ENCODE assay signal across 8 cellular contexts in the genomic region with DNA sequence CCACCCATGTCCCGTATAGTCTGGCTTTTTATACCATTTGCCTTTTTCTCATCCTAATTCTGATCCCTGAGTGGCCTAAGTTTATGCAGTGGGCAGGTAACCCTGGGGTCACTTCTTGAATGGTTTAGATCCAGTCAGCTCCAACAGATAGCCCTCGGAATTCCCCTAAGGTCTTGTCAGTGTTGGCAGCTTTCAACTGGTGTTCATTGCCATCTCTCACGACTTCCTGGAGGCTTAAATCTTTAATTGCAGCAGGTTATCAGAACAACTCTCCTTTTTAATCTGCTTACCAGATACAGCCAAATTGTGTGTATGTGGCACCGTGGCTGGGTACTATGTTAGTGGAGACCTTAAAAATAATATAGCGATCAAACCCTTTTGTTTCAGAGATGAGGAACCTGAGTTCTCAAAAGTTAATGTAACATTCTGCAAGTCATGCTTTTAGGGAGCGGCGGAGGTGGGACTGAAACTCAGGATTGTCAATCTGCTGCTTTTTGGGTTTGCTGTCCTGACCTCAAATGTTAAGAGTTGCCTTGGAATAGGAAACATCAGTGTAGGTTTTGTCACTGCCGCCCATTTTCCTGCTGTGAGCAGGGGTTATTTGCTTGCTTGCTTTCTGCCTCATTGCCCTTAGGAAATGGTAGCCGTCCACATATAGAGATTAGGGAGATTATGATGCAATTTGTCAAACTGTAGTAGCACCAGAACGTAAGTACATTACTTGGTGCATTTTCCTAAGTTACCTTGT. TPM values are rescaled to one million over a fixed set of nuclear protein-coding genes. Genes with fewer than 3 reads are reported as not detected.
A peak's percentile ranks its signal among the peaks of the same experiment; 100 is the strongest.
DNase-seq lines count a peak whose midpoint lies in the region; ATAC-seq and TF ChIP-seq lines count a peak whose summit lies in the region.

No MANE protein-coding gene starts in this region.

- no TSS peak for BruUV-seq in PC-3 (replicated peaks; lab: Mats Ljungman, UMichigan)

- H3K4me1 ChIP-seq in PC-3 (ENCODE audit: insufficient read depth, low read length): peaks cover 31% of the 10 kb centered on the region

- H3K27me3 Mint-ChIP-seq in activated CD4-positive, alpha-beta T cell treated with anti-CD3 and anti-CD28 coated beads, Interleukin-2, amount 10 ng/mL, durations not matched to agents 7 days and 5 days: no peaks in the 10 kb centered on the region
- H3K27me3 Mint-ChIP-seq in HFFc6 (ENCODE audit: insufficient read depth): peaks cover 2% of the 10 kb centered on the region
- no peaks in the 10 kb centered on the region for H3K27me3 Mint-ChIP-seq in dendritic cell treated with granulocyte-macrophage colony-stimulating factor and Interleukin-4, amounts not matched to agents 40 ng/mL and 50 ng/mL, for 4 days
- H3K27me3 Mint-ChIP-seq in naive thymus-derived CD8-positive, alpha-beta T cell: peaks cover 0 to 2% (median 0%) of the 10 kb centered on the region in 5 donors

- intact Hi-C loops in PC-3 (cut with micrococcal nuclease): loop anchor here (5.0 to 10.0 kb wide), 3 partner anchors 111 to 203 kb away; a partner anchor contains a TSS
- intact Hi-C loops in dendritic cell treated with granulocyte-macrophage colony-stimulating factor and Interleukin-4, amounts not matched to agents 40 ng/mL and 50 ng/mL, for 4 days (cut with micrococcal nuclease): loop anchor here (1.0 to 10.0 kb wide), 5 partner anchors 17 to 636 kb away; a partner anchor contains a TSS

- peak overlapping the region; percentile 71 for H3K27ac ChIP-seq in PC-3 (ENCODE audit: low read length)

- peak overlapping the region; percentile 88 for H3K9ac ChIP-seq in PC-3 (ENCODE audit: low read length)

- H3K79me2 ChIP-seq in PC-3 (ENCODE audit: low read length): peaks cover 55% of the 10 kb centered on the region

- peak; percentile 7 for ATAC-seq in PC-3
- ATAC-seq in naive thymus-derived CD8-positive, alpha-beta T cell: peak; percentile 2 to 27

- peak; percentile 16 for DNase-seq in activated CD4-positive, alpha-beta T cell treated with anti-CD3 and anti-CD28 coated beads, Interleukin-2, amount 10 ng/mL, durations not matched to agents 7 days and 5 days
- DNase-seq in activated CD4-positive, alpha-beta T cell treated with anti-CD3 and anti-CD28 coated beads for 1 hour: no peak
- no peak for DNase-seq in HFFc6
- DNase-seq in PC-3: no peak
- peak in 2 of 10 donors; percentile 12 to 33 for DNase-seq in naive thymus-derived CD8-positive, alpha-beta T cell
- no peak for DNase-seq in putamen (ENCODE audit: low spot score)
- no peak for DNase-seq in GM19238 (ENCODE audit: insufficient read length, low spot score)

- peak overlapping the region; percentile 81 for H3K4me2 ChIP-seq in PC-3 (ENCODE audit: low read length)

- peaks cover 35% of the 10 kb centered on the region for H3K36me3 Mint-ChIP-seq in activated CD4-positive, alpha-beta T cell treated with anti-CD3 and anti-CD28 coated beads, Interleukin-2, amount 10 ng/mL, durations not matched to agents 7 days and 5 days (ENCODE audit: low read depth)
- peaks cover 22% of the 10 kb centered on the region for H3K36me3 Mint-ChIP-seq in HFFc6 (ENCODE audit: low read depth)
- H3K36me3 Mint-ChIP-seq in dendritic cell treated with granulocyte-macrophage colony-stimulating factor and Interleukin-4, amounts not matched to agents 40 ng/mL and 50 ng/mL, for 4 days (ENCODE audit: low read depth): peaks cover 49% of the 10 kb centered on the region
- peaks cover 0 to 36% (median 4%) of the 10 kb centered on the region in 3 donors for H3K36me3 Mint-ChIP-seq in naive thymus-derived CD8-positive, alpha-beta T cell

- H2AFZ ChIP-seq in PC-3 (ENCODE audit: low read length): peak overlapping the region; percentile 96

- H3F3A ChIP-seq in PC-3 (ENCODE audit: low read length, unreplicated experiment): no peaks in the 10 kb centered on the region

- H3K4me3 ChIP-seq in PC-3 (ENCODE audit: low read length): peak overlapping the region; percentile 81

- POLR2A ChIA-PET in activated CD4-positive, alpha-beta T cell treated with anti-CD3 and anti-CD28 coated beads, Interleukin-2, amount 10 ng/mL, durations not matched to agents 7 days and 5 days (lab: Charles Lee): interaction anchor here (0.7 kb wide), 1 partner anchor 113 kb away, joined by 3 read pairs; no protein-coding TSS in a partner anchor
- POLR2A ChIA-PET in PC-3 (lab: Charles Lee; ENCODE audit: unreplicated experiment): no interaction called here
- POLR2A ChIA-PET in naive thymus-derived CD8-positive, alpha-beta T cell (lab: Charles Lee): interaction anchor here (2.1 to 3.2 kb wide), 3 partner anchors 148 to 1607 kb away, joined by 6 to 32 read pairs (median 13); a partner anchor contains a TSS

- no peaks in the 10 kb centered on the region for H3K27me3 ChIP-seq in PC-3 (ENCODE audit: low read length)

- no peaks in the 10 kb centered on the region for H3K9me3 ChIP-seq in PC-3 (ENCODE audit: low read length)

- peaks cover 5% of the 10 kb centered on the region for H3K9me3 Mint-ChIP-seq in activated CD4-positive, alpha-beta T cell treated with anti-CD3 and anti-CD28 coated beads, Interleukin-2, amount 10 ng/mL, durations not matched to agents 7 days and 5 days
- H3K9me3 Mint-ChIP-seq in HFFc6: no peaks in the 10 kb centered on the region; the same call in 1 of the 2 replicates
- H3K9me3 Mint-ChIP-seq in dendritic cell treated with granulocyte-macrophage colony-stimulating factor and Interleukin-4, amounts not matched to agents 40 ng/mL and 50 ng/mL, for 4 days: no peaks in the 10 kb centered on the region
- H3K9me3 Mint-ChIP-seq in naive thymus-derived CD8-positive, alpha-beta T cell: no peaks in the 10 kb centered on the region

- peaks cover 12% of the 10 kb centered on the region; the same call in 1 of the 2 replicates for H3K36me3 ChIP-seq in PC-3 (ENCODE audit: low read depth, low read length)

- H4K20me1 ChIP-seq in PC-3 (ENCODE audit: low read length): peaks cover 14% of the 10 kb centered on the region

- peak overlapping the region; percentile 98 for H3K27ac Mint-ChIP-seq in activated CD4-positive, alpha-beta T cell treated with anti-CD3 and anti-CD28 coated beads, Interleukin-2, amount 10 ng/mL, durations not matched to agents 7 days and 5 days
- H3K27ac Mint-ChIP-seq in HFFc6: peak overlapping the region; percentile 96
- H3K27ac Mint-ChIP-seq in dendritic cell treated with granulocyte-macrophage colony-stimulating factor and Interleukin-4, amounts not matched to agents 40 ng/mL and 50 ng/mL, for 4 days: peak overlapping the region; percentile 95
- peak overlapping the region; percentile 94 to 100 (median 99) for H3K27ac Mint-ChIP-seq in naive thymus-derived CD8-positive, alpha-beta T cell

- peak overlapping the region; percentile 96 for H3K4me3 Mint-ChIP-seq in activated CD4-positive, alpha-beta T cell treated with anti-CD3 and anti-CD28 coated beads, Interleukin-2, amount 10 ng/mL, durations not matched to agents 7 days and 5 days
- H3K4me3 Mint-ChIP-seq in HFFc6: peak overlapping the region; percentile 91
- peak overlapping the region; percentile 84 for H3K4me3 Mint-ChIP-seq in dendritic cell treated with granulocyte-macrophage colony-stimulating factor and Interleukin-4, amounts not matched to agents 40 ng/mL and 50 ng/mL, for 4 days
- H3K4me3 Mint-ChIP-seq in naive thymus-derived CD8-positive, alpha-beta T cell: peak overlapping the region; percentile 95 to 100 (median 97)

- peaks cover 48% of the 10 kb centered on the region for H3K4me1 Mint-ChIP-seq in activated CD4-positive, alpha-beta T cell treated with anti-CD3 and anti-CD28 coated beads, Interleukin-2, amount 10 ng/mL, durations not matched to agents 7 days and 5 days
- peaks cover 42% of the 10 kb centered on the region for H3K4me1 Mint-ChIP-seq in HFFc6 (ENCODE audit: low read depth)
- H3K4me1 Mint-ChIP-seq in dendritic cell treated with granulocyte-macrophage colony-stimulating factor and Interleukin-4, amounts not matched to agents 40 ng/mL and 50 ng/mL, for 4 days (ENCODE audit: low read depth): peaks cover 20% of the 10 kb centered on the region
- H3K4me1 Mint-ChIP-seq in naive thymus-derived CD8-positive, alpha-beta T cell: peaks cover 31 to 61% (median 58%) of the 10 kb centered on the region in 4 donors

- H3K9me2 ChIP-seq in PC-3 (replicated peaks; ENCODE audit: low read length): no peaks in the 10 kb centered on the region

- CTCF ChIA-PET in activated CD4-positive, alpha-beta T cell treated with anti-CD3 and anti-CD28 coated beads, Interleukin-2, amount 10 ng/mL, durations not matched to agents 7 days and 5 days (lab: Charles Lee): interaction anchor here (0.7 to 3.3 kb wide), 2 partner anchors 12 to 74 kb away, joined by 3 to 20 read pairs; no protein-coding TSS in a partner anchor
- CTCF ChIA-PET in PC-3 (lab: Charles Lee): no interaction called here

- TF ChIP-seq CTCF in HFFc6 (IDR thresholded peaks at IDR 0.05) (no peak), PC-3 (conservative IDR thresholded peaks at IDR 0.05; ENCODE audit: low read depth, low read length) (no peak)

RNA-seq across cellular contexts. Expression of a gene that starts 0.8 kb away (rescaled TPM):
- total RNA-seq in activated CD4-positive, alpha-beta T cell treated with anti-CD3 and anti-CD28 coated beads, Interleukin-2, amount 10 ng/mL, durations not matched to agents 7 days and 5 days: 10 to 100 TPM; 54.1 to 60.5 TPM
- total RNA-seq in HFFc6 (2021; fragmentation: NEBNext Ultra II Directional; extraction: Animal tissue kit (Norgen Biotek cat#: 25700)): 10 to 100 TPM; 76.8 to 87.4 (median 82.5) TPM
- total RNA-seq in PC-3 (2014; rRNA removed): 53.6 and 64.0 TPM in 2 replicates
- 10 to 100 TPM; 50.3 to 56.0 TPM for total RNA-seq in naive thymus-derived CD8-positive, alpha-beta T cell
- 10 to 100 TPM; 70.1 to 72.1 (median 71.4) TPM for polyA plus RNA-seq in naive thymus-derived CD8-positive, alpha-beta T cell
